ENCODE assay signal across 2 cellular contexts in the genomic region with DNA sequence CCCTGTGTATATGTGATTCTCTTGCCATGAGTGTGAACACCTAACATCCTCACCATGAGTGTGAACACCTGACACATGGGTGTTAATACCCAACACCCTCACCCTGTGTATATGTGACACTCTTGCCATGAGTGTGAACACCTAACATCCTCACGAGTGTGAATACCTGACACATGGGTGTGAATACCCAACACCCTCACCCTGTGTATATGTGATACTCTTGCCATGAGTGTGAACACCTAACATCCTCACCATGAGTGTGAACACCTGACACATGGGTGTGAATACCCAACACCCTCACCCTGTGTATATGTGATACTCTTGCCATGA. TPM values are rescaled to one million over a fixed set of nuclear protein-coding genes. Genes with fewer than 3 reads are reported as not detected.
"Had no signal": no experiment of that assay in that cellular context is flagged by ENCODE, and none has a peak within 500 bp of the region (broad histone marks: within the 10 kb centered on the region; RNA-seq: fewer than 3 reads in every experiment).

No MANE protein-coding gene starts in this region.

RNA-seq across cellular contexts. Expression of a gene that starts 28.1 kb away (rescaled TPM):
- total RNA-seq: esophagus mucosa, fibroblast of lung had no signal
